28 cellular contexts compared by ENCODE assay signal in genomic region chr2:236273126-236273525, GRCh38. TPM values are rescaled to one million over a fixed set of nuclear protein-coding genes. Genes with fewer than 3 reads are reported as not detected.
"Had no signal": no experiment of that assay in that cellular context is flagged by ENCODE, and none has a peak within 500 bp of the region (broad histone marks: within the 10 kb centered on the region; RNA-seq: fewer than 3 reads in every experiment).

No MANE protein-coding gene starts in this region.

- H3K36me3 ChIP-seq: cardiac muscle cell, WERI-Rb-1 had no signal

- H3K9me3 ChIP-seq: testis had no signal

- H3K4me3 Mint-ChIP-seq: activated naive CD4-positive, alpha-beta T cell treated with anti-CD3 and anti-CD28 coated beads for 36 hours; activated naive CD8-positive, alpha-beta T cell treated with anti-CD3 and anti-CD28 coated beads, Interleukin-2, amount 10 ng/mL, durations not matched to agents 7 days and 5 days; natural killer cell had no signal

- H3K36me3 Mint-ChIP-seq: activated naive CD8-positive, alpha-beta T cell treated with anti-CD3 and anti-CD28 coated beads, Interleukin-2, amount 10 ng/mL, durations not matched to agents 7 days and 5 days; natural killer cell had no signal

- H3K27ac Mint-ChIP-seq: activated naive CD4-positive, alpha-beta T cell treated with anti-CD3 and anti-CD28 coated beads for 36 hours; activated naive CD8-positive, alpha-beta T cell treated with anti-CD3 and anti-CD28 coated beads, Interleukin-2, amount 10 ng/mL, durations not matched to agents 7 days and 5 days; natural killer cell; progenitor cell of endocrine pancreas had no signal

- H3K27me3 Mint-ChIP-seq: activated naive CD8-positive, alpha-beta T cell treated with anti-CD3 and anti-CD28 coated beads, Interleukin-2, amount 10 ng/mL, durations not matched to agents 7 days and 5 days; progenitor cell of endocrine pancreas had no signal

- H3K4me1 Mint-ChIP-seq: activated naive CD8-positive, alpha-beta T cell treated with anti-CD3 and anti-CD28 coated beads, Interleukin-2, amount 10 ng/mL, durations not matched to agents 7 days and 5 days; natural killer cell had no signal

- H3K27ac ChIP-seq: cardiac muscle cell, hepatocyte, testis, WERI-Rb-1 had no signal

- DNase-seq: activated CD4-positive, alpha-beta T cell treated with anti-CD3 and anti-CD28 coated beads, Interleukin-2, amount 50 U/mL, for 1 hour; activated CD4-positive, CD25-positive, alpha-beta regulatory T cell treated with anti-CD3 and anti-CD28 coated beads, Interleukin-2, amount 50 U/mL, for 72 hours; activated CD8-positive, alpha-beta memory T cell treated with anti-CD3 and anti-CD28 coated beads, Interleukin-2, amount 50 U/mL, for 48 hours; activated effector memory CD4-positive, alpha-beta T cell treated with Interleukin-2 at 50 U/mL for 16 hours; activated naive CD4-positive, alpha-beta T cell treated with anti-CD3 and anti-CD28 coated beads for 36 hours; activated naive CD8-positive, alpha-beta T cell treated with anti-CD3 and anti-CD28 coated beads, Interleukin-2, amount 10 ng/mL, durations not matched to agents 7 days and 5 days; activated T-cell treated with anti-CD3 and anti-CD28 coated beads, Interleukin-2, amount 50 U/mL, for 48 hours; amniotic stem cell; cortex of kidney; foreskin melanocyte; glutamatergic neuron; kidney glomerular epithelial cell; left ventricle myocardium superior; mammary epithelial cell; midbrain; natural killer cell; retina; stimulated activated CD4-positive, alpha-beta T cell treated with anti-CD3 and anti-CD28 coated beads, Interleukin-2, amount 100 ng/mL, for 48 hours; stimulated activated naive CD4-positive, alpha-beta T cell; testis; trophoblast cell; WERI-Rb-1 had no signal

- H3K27me3 ChIP-seq: cardiac muscle cell, hepatocyte, testis had no signal

- H3K4me3 ChIP-seq: cardiac muscle cell, hepatocyte, testis had no signal

- ATAC-seq: left ventricle myocardium superior, natural killer cell had no signal

- H3K4me1 ChIP-seq: testis had no signal

RNA-seq across cellular contexts. Expression of gene ASB18, which starts 8.9 kb away (rescaled TPM):
- total RNA-seq: activated naive CD4-positive, alpha-beta T cell treated with anti-CD3 and anti-CD28 coated beads for 36 hours; activated naive CD8-positive, alpha-beta T cell treated with anti-CD3 and anti-CD28 coated beads, Interleukin-2, amount 10 ng/mL, durations not matched to agents 7 days and 5 days; cardiac muscle cell; hepatocyte; mammary epithelial cell; natural killer cell; osteocyte; progenitor cell of endocrine pancreas; T-helper 2 cell treated with Interferon-gamma antibody and Interleukin-4, amounts not matched to agents 100 ng/mL and 5 ng/mL, for 36 hours had no signal
- polyA plus RNA-seq: esophagus, hepatocyte, mammary epithelial cell had no signal
